Comparison of ENCODE assay signal across 28 cellular contexts in genomic region chr17:72747416-72747815, GRCh38.
"Had no signal": no experiment of that assay in that cellular context is flagged by ENCODE, and none has a peak within 500 bp of the region (broad histone marks: within the 10 kb centered on the region; RNA-seq: fewer than 3 reads in every experiment).

No MANE protein-coding gene starts in this region.

- H3K27ac ChIP-seq: brain microvascular endothelial cell, cardiac muscle cell, SJSA1 had no signal

- H3K4me2 ChIP-seq: SK-N-SH had no signal

- DNase-seq: activated CD4-positive, alpha-beta T cell treated with anti-CD3 and anti-CD28 coated beads, Interleukin-2, amount 10 ng/mL, durations not matched to agents 24 days and 14 days; activated CD4-positive, alpha-beta T cell treated with anti-CD3 and anti-CD28 coated beads, Interleukin-2, amount 50 U/mL, for 4 hours; activated CD8-positive, alpha-beta T cell treated with anti-CD3 and anti-CD28 coated beads for 36 hours; activated effector memory CD4-positive, alpha-beta T cell treated with anti-CD3 and anti-CD28 coated beads, Interleukin-2, amount 50 U/mL, for 16 hours; activated naive CD4-positive, alpha-beta T cell; activated naive CD4-positive, alpha-beta T cell treated with anti-CD3 and anti-CD28 coated beads, Interleukin-2, amount 50 U/mL, for 16 hours; activated naive CD8-positive, alpha-beta T cell treated with anti-CD3 and anti-CD28 coated beads for 36 hours; activated T-cell treated with anti-CD3 and anti-CD28 coated beads, Interleukin-2, amount 50 U/mL, for 1 hour; activated T-cell treated with anti-CD3 and anti-CD28 coated beads, Interleukin-2, amount 50 U/mL, for 72 hours; amniotic stem cell; aorta; brain microvascular endothelial cell; Karpas-422; KBM-7; NCI-H1048; NCI-H1105 treated with DMSO at 0.1 percent for 48 hours; NCI-H1436; NCI-H1694; NCI-H2029; NCI-H2227 treated with DMSO at 0.1 percent for 48 hours; NCI-H446 treated with DMSO at 0.1 percent for 48 hours; NCI-H524; SHP77 treated with DMSO at 0.1 percent for 48 hours; SK-N-SH had no signal

- FAIRE-seq: TTC549 had no signal

- H3K27me3 ChIP-seq: brain microvascular endothelial cell, cardiac muscle cell, SJSA1 had no signal

- H3K36me3 ChIP-seq: brain microvascular endothelial cell, cardiac muscle cell, SJSA1 had no signal

- H3K4me3 ChIP-seq: cardiac muscle cell, SJSA1 had no signal

- H3K9ac ChIP-seq: SK-N-SH had no signal

- H3K9me3 ChIP-seq: SJSA1, SK-N-SH had no signal

- ATAC-seq: activated CD8-positive, alpha-beta T cell treated with anti-CD3 and anti-CD28 coated beads for 36 hours; activated T-cell treated with anti-CD3 and anti-CD28 coated beads, Interleukin-2, amount 50 U/mL, for 72 hours; activated T-helper 17 cell treated with anti-CD3 and anti-CD28 coated beads, Interleukin-2, amount 50 U/mL, for 72 hours had no signal

- H3K9me2 ChIP-seq: SK-N-SH had no signal
